In genomic region chr11:46712874-46713576, GRCh38 we compare ENCODE assay signal across 21 cellular contexts. TPM values are rescaled to one million over a fixed set of nuclear protein-coding genes. Genes with fewer than 3 reads are reported as not detected.
DNase-seq lines count a peak whose midpoint lies in the region; ATAC-seq, FAIRE-seq and TF ChIP-seq lines count a peak whose summit lies in the region.
"Had no signal": no experiment of that assay in that cellular context is flagged by ENCODE, and none has a peak within 500 bp of the region (broad histone marks: within the 10 kb centered on the region; RNA-seq: fewer than 3 reads in every experiment).

No MANE protein-coding gene starts in this region.

- no peak overlapping the region for H2AFZ ChIP-seq in HepG2 (ENCODE audit: low read length)
- no peak overlapping the region for H2AFZ ChIP-seq in K562 (ENCODE audit: low read depth, low read length)

- no peak overlapping the region for H3K4me3 Mint-ChIP-seq in CD14-positive monocyte
- H3K4me3 Mint-ChIP-seq: CD4-positive, alpha-beta T cell; HFFc6 had no signal

- peaks cover 0 to 3% (median 0%) of the 10 kb centered on the region in 7 donors for H3K9me3 Mint-ChIP-seq in CD14-positive monocyte
- H3K9me3 Mint-ChIP-seq: CD4-positive, alpha-beta T cell; HFFc6 had no signal

- TF ChIP-seq POLR2A in HepG2 (IDR thresholded peaks at IDR 0.05; ENCODE audit: insufficient read depth in 1 of 2, low read depth in 2 of 2, low read length in 2 of 2) (no peak), right lobe of liver (IDR thresholded peaks at IDR 0.05) (no peak), K562 (conservative IDR thresholded peaks at IDR 0.05) (no peak), breast epithelium (IDR thresholded peaks at IDR 0.05) (no peak)

- intact Hi-C loops in HepG2 (cut with micrococcal nuclease; ENCODE audit: unreplicated experiment): no loop called here
- intact Hi-C loops in right lobe of liver (cut with DNase I): no loop called here
- intact Hi-C loops in K562 (cut with micrococcal nuclease): no loop called here
- intact Hi-C loops in psoas muscle (cut with DNase I): no loop called here
- intact Hi-C loops in breast epithelium (cut with DNase I; ENCODE audit: low total_unique reads): no loop called here
- intact Hi-C loops in CD14-positive monocyte (cut with micrococcal nuclease): no loop called here

- no peak overlapping the region for H3K9ac ChIP-seq in HepG2 (ENCODE audit: insufficient read depth, low read depth, low read length)
- no peak overlapping the region for H3K9ac ChIP-seq in K562 (ENCODE audit: insufficient read depth in 1 of 2, low read depth in 2 of 2, low read length in 2 of 2)

- no peak overlapping the region for H3K4me2 ChIP-seq in HepG2 (ENCODE audit: low read depth, low read length)
- H3K4me2 ChIP-seq in K562 (ENCODE audit: insufficient read depth, low read length): no peak overlapping the region

- BruUV-seq in HepG2 (replicated peaks; lab: Mats Ljungman, UMichigan) (no TSS peak), K562 (replicated peaks; lab: Mats Ljungman, UMichigan) (no TSS peak)

- in situ Hi-C loops in HepG2 (cut with HindIII; ENCODE audit: extremely low pct_ligation_motif_present, low pct_unique_long_range_greater_than_20kb): no loop called here
- in situ Hi-C loops in K562 (cut with MboI): no loop called here

- TF ChIP-seq RAD21 in HepG2 (CRISPR knock-in tag; IDR thresholded peaks at IDR 0.05) (no peak), K562 (CRISPR knock-in tag; conservative IDR thresholded peaks at IDR 0.05 in 1 of 2, IDR thresholded peaks at IDR 0.05 in 1 of 2) (no peak)

- CTCF ChIA-PET in HepG2 (lab: Yijun Ruan, JAX; ENCODE audit: low intra/inter-chr PET ratio, low total read pairs): no interaction called here
- CTCF ChIA-PET in K562 (lab: Yijun Ruan, JAX; ENCODE audit: low intra/inter-chr PET ratio): no interaction called here

- H3K27ac Mint-ChIP-seq in CD14-positive monocyte: no peak overlapping the region
- H3K27ac Mint-ChIP-seq: CD4-positive, alpha-beta T cell; HFFc6 had no signal

- no peak overlapping the region for H3K4me3 ChIP-seq in HepG2 (replicated peaks in 1 of 3; ENCODE audit: insufficient read depth in 1 of 3, low read depth in 2 of 3, low read length in 3 of 3)
- no peak overlapping the region for H3K4me3 ChIP-seq in right lobe of liver
- no peak overlapping the region for H3K4me3 ChIP-seq in K562
- no peak overlapping the region for H3K4me3 ChIP-seq in psoas muscle
- no peak overlapping the region for H3K4me3 ChIP-seq in breast epithelium
- H3K4me3 ChIP-seq: Peyer's patch had no signal

- DNase-seq in HepG2 (ENCODE audit: low spot score): no peak
- DNase-seq in right lobe of liver: no peak
- DNase-seq in K562 (ENCODE audit: extremely low read depth in 1 of 4, low spot score in 3 of 4): no peak
- no peak for DNase-seq in psoas muscle
- DNase-seq in breast epithelium (ENCODE audit: low spot score in 2 of 2): no peak
- no peak for DNase-seq in CD14-positive monocyte (ENCODE audit: low spot score)
- DNase-seq in activated CD8-positive, alpha-beta memory T cell treated with anti-CD3 and anti-CD28 coated beads, Interleukin-2, amount 50 U/mL, for 4 hours: no peak
- DNase-seq: CD4-positive, alpha-beta T cell; COR-L47; DMS79; HFFc6; MV-4-11; NCI-H1694; NCI-H2081 treated with DMSO at 0.1 percent for 48 hours; NCI-H446; NCI-H526; Peyer's patch had no signal

- peaks cover 4 to 13% of the 10 kb centered on the region in 2 donors for H3K36me3 Mint-ChIP-seq in CD14-positive monocyte

- 84% methylated on average over 7 of the region's 7 CpGs for WGBS in HepG2 (ENCODE audit: low lambda C conversion rate)
- WGBS in right lobe of liver (ENCODE audit: insufficient coverage, low coverage, low lambda C conversion rate, missing lambda C conversion rate): 65% methylated on average over 5 of the region's 7 CpGs
- 55% methylated on average over 7 of the region's 7 CpGs for whole genome bisulfite sequencing in K562 (ENCODE audit: insufficient coverage, low coverage, missing lambda C conversion rate)
- WGBS in psoas muscle, 3 donors: 79 to 91% (median 81%) methylated on average over 7 of the region's 7 CpGs

- no peaks in the 10 kb centered on the region for H3K27me3 Mint-ChIP-seq in CD14-positive monocyte (ENCODE audit: low read depth in 3 of 3)
- H3K27me3 Mint-ChIP-seq: CD4-positive, alpha-beta T cell had no signal

- FAIRE-seq in HepG2 (lab: Jason Lieb, UNC) (peak; percentile 26), K562 (lab: Jason Lieb, UNC) (no peak)
- FAIRE-seq: H54 had no signal

- H4K20me1 ChIP-seq in HepG2 (ENCODE audit: insufficient read depth, low read length): no peaks in the 10 kb centered on the region
- H4K20me1 ChIP-seq in K562 (replicated peaks; ENCODE audit: control insufficient read depth, insufficient read depth, low read length): no peaks in the 10 kb centered on the region

- H3K27me3 ChIP-seq in HepG2 (ENCODE audit: control insufficient read depth in 1 of 2, insufficient read depth in 2 of 2, low read length in 2 of 2) (no peaks in the 10 kb centered on the region), right lobe of liver (no peaks in the 10 kb centered on the region), K562 (ENCODE audit: control insufficient read depth in 2 of 2, insufficient read depth in 2 of 2, low read length in 2 of 2) (no peaks in the 10 kb centered on the region), psoas muscle (ENCODE audit: insufficient read depth in 3 of 3, low read length in 2 of 3) (no peaks in the 10 kb centered on the region), breast epithelium (no peaks in the 10 kb centered on the region)
- H3K27me3 ChIP-seq: Peyer's patch had no signal

- no peak for TF ChIP-seq CTCF in HepG2 (CRISPR knock-in tag; IDR thresholded peaks at IDR 0.05)
- TF ChIP-seq CTCF in right lobe of liver (IDR thresholded peaks at IDR 0.05): no peak
- no peak for TF ChIP-seq CTCF in K562 (IDR thresholded peaks at IDR 0.05 in 2 of 3, conservative IDR thresholded peaks at IDR 0.05 in 1 of 3; ENCODE audit: insufficient read depth in 2 of 3, low read depth in 1 of 3, low read length in 3 of 3)
- TF ChIP-seq CTCF in psoas muscle (IDR thresholded peaks at IDR 0.05): no peak
- no peak for TF ChIP-seq CTCF in breast epithelium (IDR thresholded peaks at IDR 0.05)
- TF ChIP-seq CTCF in CD14-positive monocyte (IDR thresholded peaks at IDR 0.05): no peak

- no peak for TF ChIP-seq EP300 in HepG2 (IDR thresholded peaks at IDR 0.05; ENCODE audit: low read depth in 2 of 2, low read length in 2 of 2)
- TF ChIP-seq EP300 in HepG2 (CRISPR knock-in tag; IDR thresholded peaks at IDR 0.05; ENCODE audit: borderline replicate concordance): no peak
- no peak for TF ChIP-seq EP300 in K562 (IDR thresholded peaks at IDR 0.05; ENCODE audit: low read length)

- H3K27ac ChIP-seq in HepG2 (ENCODE audit: extremely low read length, insufficient read depth, low read length) (peak overlapping the region; percentile 35), right lobe of liver (no peak overlapping the region), K562 (ENCODE audit: extremely low read depth, low read depth, low read length) (no peak overlapping the region), psoas muscle (peak overlapping the region; percentile 90), breast epithelium (no peak overlapping the region)
- H3K27ac ChIP-seq: Peyer's patch had no signal

- H3K9me3 ChIP-seq in HepG2 (ENCODE audit: low read length): no peaks in the 10 kb centered on the region
- H3K9me3 ChIP-seq in right lobe of liver: no peaks in the 10 kb centered on the region
- H3K9me3 ChIP-seq in K562 (replicated peaks; ENCODE audit: control insufficient read depth, insufficient read depth, low read depth, low read length): no peaks in the 10 kb centered on the region
- H3K9me3 ChIP-seq in psoas muscle: no peaks in the 10 kb centered on the region
- no peaks in the 10 kb centered on the region for H3K9me3 ChIP-seq in breast epithelium
- H3K9me3 ChIP-seq: Peyer's patch had no signal

- POLR2A ChIA-PET in HepG2 (lab: Yijun Ruan, JAX): interaction anchor here (0.9 to 12.3 kb wide), 2 partner anchors 11 to 16 kb away, joined by 3 to 272 read pairs; partner anchors contain the start of genes ARHGAP1 and ZNF408
- POLR2A ChIA-PET in K562 (lab: Yijun Ruan, JAX): interaction anchor here (1.3 to 1.9 kb wide), 2 partner anchors 10 to 12 kb away, joined by 3 to 7 read pairs; partner anchors contain the start of genes ARHGAP1 and ZNF408

- no peaks in the 10 kb centered on the region for H3K4me1 Mint-ChIP-seq in CD14-positive monocyte

- no peaks in the 10 kb centered on the region for H3K36me3 ChIP-seq in HepG2 (replicated peaks in 1 of 2; ENCODE audit: control insufficient read depth in 1 of 2, insufficient read depth in 2 of 2, low read length in 2 of 2)
- H3K36me3 ChIP-seq in right lobe of liver: no peaks in the 10 kb centered on the region
- no peaks in the 10 kb centered on the region for H3K36me3 ChIP-seq in K562 (ENCODE audit: control insufficient read depth, insufficient read depth, low read length)
- no peaks in the 10 kb centered on the region for H3K36me3 ChIP-seq in psoas muscle (ENCODE audit: insufficient read depth in 1 of 2, low read depth in 1 of 2)
- no peaks in the 10 kb centered on the region for H3K36me3 ChIP-seq in breast epithelium
- H3K36me3 ChIP-seq: Peyer's patch had no signal

- H3K9me1 ChIP-seq in K562 (ENCODE audit: control insufficient read depth, insufficient read depth, low read length): no peaks in the 10 kb centered on the region

- H3K4me1 ChIP-seq in HepG2 (ENCODE audit: insufficient read depth, low read length) (peaks cover 54% of the 10 kb centered on the region), right lobe of liver (peaks cover 0 to 48% (median 5%) of the 10 kb centered on the region in 4 donors), K562 (replicated peaks in 1 of 2; ENCODE audit: control insufficient read depth in 2 of 2, insufficient read depth in 2 of 2, low read length in 2 of 2) (peaks cover 1% of the 10 kb centered on the region in 2 experiments; a peak in 2 of 5 replicates), psoas muscle (peaks cover 14% of the 10 kb centered on the region), breast epithelium (no peaks in the 10 kb centered on the region)
- H3K4me1 ChIP-seq: Peyer's patch had no signal

- H3K79me2 ChIP-seq in HepG2 (ENCODE audit: insufficient read depth, low read length): no peaks in the 10 kb centered on the region
- no peaks in the 10 kb centered on the region for H3K79me2 ChIP-seq in K562 (ENCODE audit: control insufficient read depth, insufficient read depth, low read length)

- no peak; the same call in 2 of the 3 replicates for ATAC-seq in HepG2
- no peak for ATAC-seq in right lobe of liver
- no peak for ATAC-seq in K562
- peak in 1 of 4 donors; percentile 14 for ATAC-seq in psoas muscle
- ATAC-seq in GM18520 (IDR thresholded peaks at IDR 0.05; ENCODE audit: unreplicated experiment): no peak

RNA-seq across cellular contexts. Expression of gene F2, which starts 6.0 kb away (rescaled TPM):
- total RNA-seq in HepG2 (2016; rRNA removed; fragmentation: Illumina TruSeq; extraction: Trizol) (110 and 330 TPM in 2 replicates), right lobe of liver (1,000 to 10,000 TPM in 3 of 6 experiments, 100 to 1,000 TPM in 3; 825 to 1,339 (median 1,089) TPM), K562 (2014; rRNA removed) (not detected in 2 replicates), K562 (2014; rRNA removed; fragmentation: Illumina TruSeq; extraction: Trizol) (not detected in 2 replicates), K562 (2015; rRNA removed; fragmentation: Illumina TruSeq; extraction: Trizol) (not detected in 2 replicates), K562 (2021) (0.16 and 0.22 TPM in 2 replicates), psoas muscle (under 1 TPM in 2 of 4 donors, not detected in 2; 0.16 to 0.26 TPM), breast epithelium (not detected)
- total RNA-seq in HepG2 (2016; cell fraction: cytosol; rRNA removed; fragmentation: Illumina TruSeq; extraction: Trizol; ENCODE audit: low read depth): 32.5 and 33.6 TPM in 2 replicates
- 93.3 and 344 TPM in 2 replicates for total RNA-seq in HepG2 (2016; cell fraction: insoluble cytoplasmic fraction; rRNA removed; fragmentation: Illumina TruSeq; extraction: Trizol)
- 41.4 and 43.0 TPM in 2 replicates for total RNA-seq in HepG2 (2016; cell fraction: membrane; rRNA removed; fragmentation: Illumina TruSeq; extraction: Trizol)
- 288 and 346 TPM in 2 replicates for total RNA-seq in HepG2 (2016; cell fraction: nucleus; rRNA removed; fragmentation: Illumina TruSeq; extraction: Trizol)
- polyA plus RNA-seq in HepG2 (2011; rRNA removed) (801 and 1,074 TPM in 2 replicates), K562 (2011; rRNA removed) (not detected in 2 replicates), K562 (2014; fragmentation: Illumina TruSeq; extraction: Trizol) (not detected in 2 replicates), K562 (2014; fragmentation: Nextera tagmentation; extraction: Ambion mirVana) (not detected), K562 (2014; rRNA removed) (not detected in 2 replicates), psoas muscle (under 1 TPM in 2 of 3 donors, not detected in 1; 0.04 to 0.56 TPM), CD14-positive monocyte (not detected)
- polyA plus RNA-seq in HepG2 (2011; cell fraction: cytosol; rRNA removed): 955 and 1,075 TPM in 2 replicates
- polyA plus RNA-seq in HepG2 (2011; cell fraction: nucleus; rRNA removed): 1,042 and 1,045 TPM in 2 replicates
- polyA plus RNA-seq in HepG2 (2012): 447 and 558 TPM in 2 replicates
- 25.3 and 27.2 TPM in 2 replicates for polyA plus RNA-seq in HepG2 (2016; cell fraction: cytosol; fragmentation: Illumina TruSeq; extraction: Trizol; ENCODE audit: low read depth)
- 93.3 and 115 TPM in 2 replicates for polyA plus RNA-seq in HepG2 (2016; cell fraction: insoluble cytoplasmic fraction; fragmentation: Illumina TruSeq; extraction: Trizol; ENCODE audit: low read depth)
- 30.7 and 34.2 TPM in 2 replicates for polyA plus RNA-seq in HepG2 (2016; cell fraction: membrane; fragmentation: Illumina TruSeq; extraction: Trizol; ENCODE audit: low read depth)
- 450 and 474 TPM in 2 replicates for polyA plus RNA-seq in HepG2 (2016; cell fraction: nucleus; fragmentation: Illumina TruSeq; extraction: Trizol; ENCODE audit: insufficient read depth, low read depth)
- 0.51 and 1,039 TPM in 2 replicates for polyA minus RNA-seq in HepG2 (2011; rRNA and poly(A)+ RNA removed; ENCODE audit: low replicate concordance)
- 289 and 363 TPM in 2 replicates for polyA minus RNA-seq in HepG2 (2011; cell fraction: cytosol; rRNA and poly(A)+ RNA removed)
- polyA minus RNA-seq in HepG2 (2011; cell fraction: nucleus; rRNA and poly(A)+ RNA removed): 449 and 482 TPM in 2 replicates
- total RNA-seq in K562 (2011; cell fraction: chromatin; rRNA removed; ENCODE audit: low replicate concordance): not detected in 2 replicates
- total RNA-seq in K562 (2011; cell fraction: nucleolus; rRNA removed): not detected in 2 replicates
- total RNA-seq in K562 (2011; cell fraction: nucleoplasm; rRNA removed): not detected in 2 replicates
- polyA plus RNA-seq in K562 (2011; cell fraction: cytosol; rRNA removed): not detected in 2 replicates
- not detected in 2 replicates for polyA plus RNA-seq in K562 (2011; cell fraction: nucleus; rRNA removed)
- polyA plus RNA-seq in K562 (2012): not detected in 2 replicates
- not detected in 2 replicates for polyA minus RNA-seq in K562 (2011; rRNA and poly(A)+ RNA removed)
- 2.4 TPM in 1 of 2 replicates, not detected in the other for polyA minus RNA-seq in K562 (2011; cell fraction: cytosol; rRNA and poly(A)+ RNA removed)
- polyA minus RNA-seq in K562 (2011; cell fraction: nucleus; rRNA and poly(A)+ RNA removed): not detected in 2 replicates
- total RNA-seq: A673; CD4-positive, alpha-beta T cell; HFFc6; HT1080 had no signal

RNA-seq across cellular contexts. Expression of gene ZNF408, which starts 12.2 kb away (rescaled TPM):
- total RNA-seq in HepG2 (2016; rRNA removed; fragmentation: Illumina TruSeq; extraction: Trizol) (8.3 and 12.5 TPM in 2 replicates), right lobe of liver (10 to 100 TPM in 1 of 6 experiments, 1 to 10 TPM in 5; 4.0 to 16.3 (median 6.9) TPM), K562 (2014; rRNA removed) (11.8 and 12.2 TPM in 2 replicates), K562 (2014; rRNA removed; fragmentation: Illumina TruSeq; extraction: Trizol) (7.3 and 7.4 TPM in 2 replicates), K562 (2015; rRNA removed; fragmentation: Illumina TruSeq; extraction: Trizol) (12.8 and 14.1 TPM in 2 replicates), K562 (2021) (17.4 and 18.4 TPM in 2 replicates), psoas muscle (10 to 100 TPM in 2 of 4 donors, 1 to 10 TPM in 2; 5.0 to 15.0 (median 9.8) TPM), breast epithelium (1 to 10 TPM; 6.4 to 8.0 (median 7.5) TPM)
- total RNA-seq in HepG2 (2016; cell fraction: cytosol; rRNA removed; fragmentation: Illumina TruSeq; extraction: Trizol; ENCODE audit: low read depth): 12.1 and 12.2 TPM in 2 replicates
- 6.9 and 11.8 TPM in 2 replicates for total RNA-seq in HepG2 (2016; cell fraction: insoluble cytoplasmic fraction; rRNA removed; fragmentation: Illumina TruSeq; extraction: Trizol)
- total RNA-seq in HepG2 (2016; cell fraction: membrane; rRNA removed; fragmentation: Illumina TruSeq; extraction: Trizol): 4.8 TPM in 2 replicates
- total RNA-seq in HepG2 (2016; cell fraction: nucleus; rRNA removed; fragmentation: Illumina TruSeq; extraction: Trizol): 12.2 and 12.7 TPM in 2 replicates
- polyA plus RNA-seq in HepG2 (2011; rRNA removed) (11.2 and 15.6 TPM in 2 replicates), K562 (2011; rRNA removed) (4.5 and 7.6 TPM in 2 replicates), K562 (2014; fragmentation: Illumina TruSeq; extraction: Trizol) (7.4 and 10.8 TPM in 2 replicates), K562 (2014; fragmentation: Nextera tagmentation; extraction: Ambion mirVana) (under 1 TPM; 0.15 to 0.38 TPM), K562 (2014; rRNA removed) (7.0 and 10.0 TPM in 2 replicates), psoas muscle (10 to 100 TPM in 1 of 3 donors, 1 to 10 TPM in 2; 9.6 to 12.7 (median 9.9) TPM), CD14-positive monocyte (1 to 10 TPM; 4.1 to 4.2 TPM)
- 7.2 and 10.7 TPM in 2 replicates for polyA plus RNA-seq in HepG2 (2011; cell fraction: cytosol; rRNA removed)
- 29.5 and 29.9 TPM in 2 replicates for polyA plus RNA-seq in HepG2 (2011; cell fraction: nucleus; rRNA removed)
- polyA plus RNA-seq in HepG2 (2012): 7.6 and 9.9 TPM in 2 replicates
- 1.7 and 2.3 TPM in 2 replicates for polyA plus RNA-seq in HepG2 (2016; cell fraction: cytosol; fragmentation: Illumina TruSeq; extraction: Trizol; ENCODE audit: low read depth)
- 8.7 and 9.3 TPM in 2 replicates for polyA plus RNA-seq in HepG2 (2016; cell fraction: insoluble cytoplasmic fraction; fragmentation: Illumina TruSeq; extraction: Trizol; ENCODE audit: low read depth)
- 3.3 and 3.7 TPM in 2 replicates for polyA plus RNA-seq in HepG2 (2016; cell fraction: membrane; fragmentation: Illumina TruSeq; extraction: Trizol; ENCODE audit: low read depth)
- polyA plus RNA-seq in HepG2 (2016; cell fraction: nucleus; fragmentation: Illumina TruSeq; extraction: Trizol; ENCODE audit: insufficient read depth, low read depth): 27.1 and 29.0 TPM in 2 replicates
- 15.2 and 22.6 TPM in 2 replicates for polyA minus RNA-seq in HepG2 (2011; rRNA and poly(A)+ RNA removed; ENCODE audit: low replicate concordance)
- polyA minus RNA-seq in HepG2 (2011; cell fraction: cytosol; rRNA and poly(A)+ RNA removed): 6.3 and 9.7 TPM in 2 replicates
- polyA minus RNA-seq in HepG2 (2011; cell fraction: nucleus; rRNA and poly(A)+ RNA removed): 16.9 and 17.4 TPM in 2 replicates
- total RNA-seq in K562 (2011; cell fraction: chromatin; rRNA removed; ENCODE audit: low replicate concordance): 16.0 and 39.3 TPM in 2 replicates
- 22.9 and 32.4 TPM in 2 replicates for total RNA-seq in K562 (2011; cell fraction: nucleolus; rRNA removed)
- 20.5 and 21.6 TPM in 2 replicates for total RNA-seq in K562 (2011; cell fraction: nucleoplasm; rRNA removed)
- 5.7 and 12.0 TPM in 2 replicates for polyA plus RNA-seq in K562 (2011; cell fraction: cytosol; rRNA removed)
- polyA plus RNA-seq in K562 (2011; cell fraction: nucleus; rRNA removed): 13.3 and 21.7 TPM in 2 replicates
- polyA plus RNA-seq in K562 (2012): 8.5 and 12.1 TPM in 2 replicates
- 4.6 and 4.8 TPM in 2 replicates for polyA minus RNA-seq in K562 (2011; rRNA and poly(A)+ RNA removed)
- polyA minus RNA-seq in K562 (2011; cell fraction: cytosol; rRNA and poly(A)+ RNA removed): 5.2 and 8.7 TPM in 2 replicates
- polyA minus RNA-seq in K562 (2011; cell fraction: nucleus; rRNA and poly(A)+ RNA removed): 14.1 and 19.8 TPM in 2 replicates

RNA-seq across cellular contexts. Expression of gene ARHGAP1, which starts 12.6 kb away (rescaled TPM):
- total RNA-seq in HepG2 (2016; rRNA removed; fragmentation: Illumina TruSeq; extraction: Trizol): 18.6 and 22.4 TPM in 2 replicates
- total RNA-seq in HepG2 (2016; cell fraction: cytosol; rRNA removed; fragmentation: Illumina TruSeq; extraction: Trizol; ENCODE audit: low read depth): 2.2 and 2.6 TPM in 2 replicates
- 17.2 and 17.3 TPM in 2 replicates for total RNA-seq in HepG2 (2016; cell fraction: insoluble cytoplasmic fraction; rRNA removed; fragmentation: Illumina TruSeq; extraction: Trizol)
- total RNA-seq in HepG2 (2016; cell fraction: membrane; rRNA removed; fragmentation: Illumina TruSeq; extraction: Trizol): 7.4 and 7.6 TPM in 2 replicates
- total RNA-seq in HepG2 (2016; cell fraction: nucleus; rRNA removed; fragmentation: Illumina TruSeq; extraction: Trizol): 19.5 and 19.8 TPM in 2 replicates
- 30.3 and 30.7 TPM in 2 replicates for polyA plus RNA-seq in HepG2 (2011; rRNA removed)
- polyA plus RNA-seq in HepG2 (2011; cell fraction: cytosol; rRNA removed): 11.4 and 13.8 TPM in 2 replicates
- polyA plus RNA-seq in HepG2 (2011; cell fraction: nucleus; rRNA removed): 35.4 and 37.1 TPM in 2 replicates
- polyA plus RNA-seq in HepG2 (2012): 17.6 and 26.9 TPM in 2 replicates
- polyA plus RNA-seq in HepG2 (2016; cell fraction: cytosol; fragmentation: Illumina TruSeq; extraction: Trizol; ENCODE audit: low read depth): 1.6 and 1.9 TPM in 2 replicates
- 20.3 and 30.3 TPM in 2 replicates for polyA plus RNA-seq in HepG2 (2016; cell fraction: insoluble cytoplasmic fraction; fragmentation: Illumina TruSeq; extraction: Trizol; ENCODE audit: low read depth)
- polyA plus RNA-seq in HepG2 (2016; cell fraction: membrane; fragmentation: Illumina TruSeq; extraction: Trizol; ENCODE audit: low read depth): 5.0 and 6.0 TPM in 2 replicates
- polyA plus RNA-seq in HepG2 (2016; cell fraction: nucleus; fragmentation: Illumina TruSeq; extraction: Trizol; ENCODE audit: insufficient read depth, low read depth): 34.1 and 41.6 TPM in 2 replicates
- polyA minus RNA-seq in HepG2 (2011; rRNA and poly(A)+ RNA removed; ENCODE audit: low replicate concordance): 57.4 and 70.9 TPM in 2 replicates
- polyA minus RNA-seq in HepG2 (2011; cell fraction: cytosol; rRNA and poly(A)+ RNA removed): 31.2 and 36.9 TPM in 2 replicates
- polyA minus RNA-seq in HepG2 (2011; cell fraction: nucleus; rRNA and poly(A)+ RNA removed): 17.0 and 22.0 TPM in 2 replicates
- total RNA-seq in right lobe of liver: 10 to 100 TPM; 26.5 to 46.2 (median 30.9) TPM
- total RNA-seq in K562 (2011; cell fraction: chromatin; rRNA removed; ENCODE audit: low replicate concordance): 36.7 and 76.2 TPM in 2 replicates
- 31.7 and 34.5 TPM in 2 replicates for total RNA-seq in K562 (2011; cell fraction: nucleolus; rRNA removed)
- total RNA-seq in K562 (2011; cell fraction: nucleoplasm; rRNA removed): 30.6 and 40.3 TPM in 2 replicates
- 7.4 and 11.1 TPM in 2 replicates for total RNA-seq in K562 (2014; rRNA removed)
- 5.9 and 6.9 TPM in 2 replicates for total RNA-seq in K562 (2014; rRNA removed; fragmentation: Illumina TruSeq; extraction: Trizol)
- total RNA-seq in K562 (2015; rRNA removed; fragmentation: Illumina TruSeq; extraction: Trizol): 10.7 and 11.3 TPM in 2 replicates
- total RNA-seq in K562 (2021): 30.3 and 30.4 TPM in 2 replicates
- 8.2 and 13.2 TPM in 2 replicates for polyA plus RNA-seq in K562 (2011; rRNA removed)
- polyA plus RNA-seq in K562 (2011; cell fraction: cytosol; rRNA removed): 10.8 and 17.1 TPM in 2 replicates
- 11.1 and 18.2 TPM in 2 replicates for polyA plus RNA-seq in K562 (2011; cell fraction: nucleus; rRNA removed)
- polyA plus RNA-seq in K562 (2012): 16.3 and 23.1 TPM in 2 replicates
- 25.0 and 26.7 TPM in 2 replicates for polyA plus RNA-seq in K562 (2014; fragmentation: Illumina TruSeq; extraction: Trizol)
- polyA plus RNA-seq in K562 (2014; fragmentation: Nextera tagmentation; extraction: Ambion mirVana): 1 to 10 TPM; 3.6 to 5.7 TPM
- 14.1 and 14.2 TPM in 2 replicates for polyA plus RNA-seq in K562 (2014; rRNA removed)
- polyA minus RNA-seq in K562 (2011; rRNA and poly(A)+ RNA removed): 23.5 and 26.8 TPM in 2 replicates
- 27.3 and 29.4 TPM in 2 replicates for polyA minus RNA-seq in K562 (2011; cell fraction: cytosol; rRNA and poly(A)+ RNA removed)
- polyA minus RNA-seq in K562 (2011; cell fraction: nucleus; rRNA and poly(A)+ RNA removed): 11.3 and 15.9 TPM in 2 replicates
- 10 to 100 TPM; 24.9 to 36.1 (median 31.4) TPM for total RNA-seq in psoas muscle
- polyA plus RNA-seq in psoas muscle: 10 to 100 TPM; 12.5 to 27.7 (median 20.4) TPM
- 10 to 100 TPM; 26.5 to 55.7 (median 33.8) TPM for total RNA-seq in breast epithelium
- polyA plus RNA-seq in CD14-positive monocyte: 10 to 100 TPM; 31.6 to 59.3 TPM

Comparison
In these comparisons a context has a peak if more than half of its experiments do, and no peak if none do; other contexts are left out.
1. H3K27ac ChIP-seq: peak in HepG2 (single experiment) and psoas muscle (single experiment); none in right lobe of liver (0 of 3), K562 (single experiment) and breast epithelium (0 of 2).
2. RNA of gene F2, which starts 6.0 kb away (total RNA-seq): 825 to 1,339 TPM in right lobe of liver and 32.5 to 346 TPM in HepG2; 0.16 to 0.26 TPM in psoas muscle, 0.16 to 0.22 TPM in K562 and not detected in breast epithelium; every median in the first group is over 10 times any median in the second.
3. Of the 241 proteins assayed by ChIP-seq in both HepG2 and K562: peak only in HepG2: CEBPB, CEBPG, CHD4, GATAD2A and ZNF121; only in K562: ADNP and HDAC2; in both: none; in neither: 233; mixed calls (peak in some experiments, not most) for 1.